8 cellular contexts compared by ENCODE assay signal in genomic region chr2:73113634-73113958, GRCh38. TPM values are rescaled to one million over a fixed set of nuclear protein-coding genes. Genes with fewer than 3 reads are reported as not detected.
DNase-seq lines count a peak whose midpoint lies in the region; ATAC-seq and TF ChIP-seq lines count a peak whose summit lies in the region.

No MANE protein-coding gene starts in this region.

- peak overlapping the region in 1 of 2 donors; percentile 83 for H3K4me3 ChIP-seq in body of pancreas

- H3K9me3 Mint-ChIP-seq in activated naive CD4-positive, alpha-beta T cell treated with anti-CD3 and anti-CD28 coated beads, Interleukin-2, amount 50 U/mL, for 24 hours: no peaks in the 10 kb centered on the region
- no peaks in the 10 kb centered on the region for H3K9me3 Mint-ChIP-seq in activated naive CD4-positive, alpha-beta T cell treated with anti-CD3 and anti-CD28 coated beads, Interleukin-2, amount 50 U/mL, for 72 hours
- H3K9me3 Mint-ChIP-seq in memory B cell (no peaks in the 10 kb centered on the region), type B pancreatic cell (no peaks in the 10 kb centered on the region)

- H3K4me3 Mint-ChIP-seq in activated naive CD4-positive, alpha-beta T cell treated with anti-CD3 and anti-CD28 coated beads, Interleukin-2, amount 50 U/mL, for 24 hours: peak overlapping the region; percentile 47
- H3K4me3 Mint-ChIP-seq in memory B cell: peak overlapping the region; percentile 65
- peak overlapping the region; percentile 77 for H3K4me3 Mint-ChIP-seq in type B pancreatic cell

- TF ChIP-seq CTCF in body of pancreas (IDR thresholded peaks at IDR 0.05) (no peak), type B pancreatic cell (conservative IDR thresholded peaks at IDR 0.05) (no peak)

- no peaks in the 10 kb centered on the region for H3K9me3 ChIP-seq in body of pancreas

- peaks cover 23% of the 10 kb centered on the region for H3K4me1 Mint-ChIP-seq in activated naive CD4-positive, alpha-beta T cell treated with anti-CD3 and anti-CD28 coated beads, Interleukin-2, amount 50 U/mL, for 24 hours
- H3K4me1 Mint-ChIP-seq in memory B cell: peaks cover 9% of the 10 kb centered on the region
- H3K4me1 Mint-ChIP-seq in type B pancreatic cell (ENCODE audit: unreplicated experiment): peaks cover 20% of the 10 kb centered on the region

- ATAC-seq in activated naive CD4-positive, alpha-beta T cell treated with anti-CD3 and anti-CD28 coated beads, Interleukin-2, amount 50 U/mL, for 72 hours: no peak
- no peak for ATAC-seq in body of pancreas
- ATAC-seq in memory B cell (ENCODE audit: low read depth): no peak
- no peak for ATAC-seq in GM19324 (IDR thresholded peaks at IDR 0.05; ENCODE audit: low FRiP score, unreplicated experiment)

- H3K27me3 Mint-ChIP-seq in activated naive CD4-positive, alpha-beta T cell treated with anti-CD3 and anti-CD28 coated beads, Interleukin-2, amount 50 U/mL, for 24 hours: no peaks in the 10 kb centered on the region
- H3K27me3 Mint-ChIP-seq in memory B cell: no peaks in the 10 kb centered on the region
- peaks cover 4% of the 10 kb centered on the region for H3K27me3 Mint-ChIP-seq in type B pancreatic cell

- no peaks in the 10 kb centered on the region for H3K27me3 ChIP-seq in body of pancreas

- H3K27ac Mint-ChIP-seq in activated naive CD4-positive, alpha-beta T cell treated with anti-CD3 and anti-CD28 coated beads, Interleukin-2, amount 50 U/mL, for 24 hours: no peak overlapping the region
- H3K27ac Mint-ChIP-seq in activated naive CD4-positive, alpha-beta T cell treated with anti-CD3 and anti-CD28 coated beads, Interleukin-2, amount 50 U/mL, for 72 hours: no peak overlapping the region
- H3K27ac Mint-ChIP-seq in memory B cell (no peak overlapping the region), type B pancreatic cell (peak overlapping the region; percentile 72)

- no peaks in the 10 kb centered on the region for H3K36me3 Mint-ChIP-seq in activated naive CD4-positive, alpha-beta T cell treated with anti-CD3 and anti-CD28 coated beads, Interleukin-2, amount 50 U/mL, for 24 hours
- peaks cover 5 to 10% of the 10 kb centered on the region in 2 donors for H3K36me3 Mint-ChIP-seq in activated naive CD4-positive, alpha-beta T cell treated with anti-CD3 and anti-CD28 coated beads, Interleukin-2, amount 50 U/mL, for 72 hours
- no peaks in the 10 kb centered on the region for H3K36me3 Mint-ChIP-seq in memory B cell
- no peaks in the 10 kb centered on the region for H3K36me3 Mint-ChIP-seq in type B pancreatic cell

- WGBS in body of pancreas, 2 donors: 10 to 19% methylated on average over 5 of the region's 5 CpGs

- peak overlapping the region; percentile 72 to 92 (median 90) for H3K27ac ChIP-seq in body of pancreas

- DNase-seq in activated naive CD4-positive, alpha-beta T cell treated with anti-CD3 and anti-CD28 coated beads, Interleukin-2, amount 50 U/mL, for 72 hours (ENCODE audit: low spot score in 2 of 2): no peak
- no peak for DNase-seq in body of pancreas
- DNase-seq in memory B cell (ENCODE audit: low spot score in 2 of 2): no peak
- no peak for DNase-seq in type B pancreatic cell (ENCODE audit: extremely low spot score, unreplicated experiment)
- no peak for DNase-seq in NCI-H2029 (lab: John Stamatoyannopoulos, UW)
- DNase-seq in dermis blood vessel endothelial cell: no peak

- no peak for TF ChIP-seq POLR2A in body of pancreas (IDR thresholded peaks at IDR 0.05)

- peaks cover 29% of the 10 kb centered on the region for H3K4me1 ChIP-seq in body of pancreas

- intact Hi-C loops in body of pancreas (cut with DNase I): no loop called here

- H3K36me3 ChIP-seq in body of pancreas (replicated peaks in 1 of 2; ENCODE audit: insufficient read depth in 1 of 2, low read depth in 2 of 2): no peaks in the 10 kb centered on the region

RNA-seq across cellular contexts. Expression of gene RAB11FIP5, which starts 0.8 kb away (rescaled TPM):
- 10 to 100 TPM in 1 of 2 donors, 1 to 10 TPM in 1; 8.3 to 27.9 TPM for total RNA-seq in activated naive CD4-positive, alpha-beta T cell treated with anti-CD3 and anti-CD28 coated beads, Interleukin-2, amount 50 U/mL, for 72 hours
- 10 to 100 TPM; 19.2 to 39.6 TPM for total RNA-seq in body of pancreas
- 18.7 and 22.6 TPM in 2 replicates for total RNA-seq in type B pancreatic cell (ENCODE audit: low replicate concordance)
- 66.0 and 103 TPM in 2 replicates for total RNA-seq in dermis blood vessel endothelial cell

RNA-seq across cellular contexts. Expression of gene SFXN5, which starts 42.1 kb away (rescaled TPM):
- 10 to 100 TPM in 1 of 2 donors, 1 to 10 TPM in 1; 5.2 to 16.0 TPM for total RNA-seq in activated naive CD4-positive, alpha-beta T cell treated with anti-CD3 and anti-CD28 coated beads, Interleukin-2, amount 50 U/mL, for 72 hours
- total RNA-seq in body of pancreas (1 to 10 TPM; 4.3 to 5.4 TPM), type B pancreatic cell (ENCODE audit: low replicate concordance) (15.0 and 27.3 TPM in 2 replicates), dermis blood vessel endothelial cell (16.3 and 16.5 TPM in 2 replicates)
